1 cellular context compared by ENCODE assay signal in the genomic region with DNA sequence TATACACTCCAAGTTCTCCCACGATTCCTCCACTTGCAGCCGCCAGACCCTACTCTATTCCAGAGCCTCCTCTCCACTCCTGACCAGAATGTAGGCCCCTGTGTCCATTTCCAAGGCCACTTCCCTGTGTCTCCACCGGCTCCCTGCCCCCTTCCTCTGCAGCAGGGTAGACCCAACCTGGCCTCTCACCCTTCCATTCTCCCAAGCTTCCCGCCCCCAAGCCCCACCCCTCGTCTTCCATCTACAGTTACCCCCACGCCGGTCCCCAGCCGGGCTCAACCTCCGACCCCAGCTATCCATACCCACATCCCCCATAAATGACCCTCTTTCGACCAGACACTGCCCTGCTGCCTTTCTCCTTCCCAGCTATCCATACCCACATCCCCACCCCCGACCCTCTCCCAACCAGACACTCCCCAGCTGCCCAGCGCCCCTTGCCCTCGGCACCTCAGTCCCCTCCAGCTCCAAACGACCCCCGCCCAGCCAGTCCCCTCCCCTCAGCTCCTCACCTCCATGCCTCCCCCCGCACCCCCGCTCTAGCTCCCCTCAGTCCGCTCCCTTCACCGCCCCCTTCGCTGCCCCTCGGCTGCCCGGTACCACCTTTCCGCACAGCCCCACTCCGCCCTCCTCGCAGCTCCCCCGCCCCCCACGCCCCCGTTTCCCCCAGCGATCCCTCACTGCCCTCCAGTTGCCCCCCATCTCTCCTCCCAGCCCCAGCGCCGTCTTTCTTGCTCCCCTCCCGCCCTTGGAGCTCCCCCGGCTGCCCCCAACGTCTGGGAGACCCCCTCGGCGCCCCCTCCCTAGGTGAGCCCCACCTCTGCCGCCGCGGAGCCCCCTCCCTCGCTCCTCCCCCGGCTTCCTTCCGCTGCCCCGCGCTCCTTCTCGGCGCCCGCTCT.
TF ChIP-seq lines count a peak whose summit lies in the region.

No MANE protein-coding gene starts in this region.

TF ChIP-seq in GM23338, 12 proteins besides CTCF, POLR2A, EP300 and RAD21 (continued from another document):
- TF ChIP-seq, protein P1, sequence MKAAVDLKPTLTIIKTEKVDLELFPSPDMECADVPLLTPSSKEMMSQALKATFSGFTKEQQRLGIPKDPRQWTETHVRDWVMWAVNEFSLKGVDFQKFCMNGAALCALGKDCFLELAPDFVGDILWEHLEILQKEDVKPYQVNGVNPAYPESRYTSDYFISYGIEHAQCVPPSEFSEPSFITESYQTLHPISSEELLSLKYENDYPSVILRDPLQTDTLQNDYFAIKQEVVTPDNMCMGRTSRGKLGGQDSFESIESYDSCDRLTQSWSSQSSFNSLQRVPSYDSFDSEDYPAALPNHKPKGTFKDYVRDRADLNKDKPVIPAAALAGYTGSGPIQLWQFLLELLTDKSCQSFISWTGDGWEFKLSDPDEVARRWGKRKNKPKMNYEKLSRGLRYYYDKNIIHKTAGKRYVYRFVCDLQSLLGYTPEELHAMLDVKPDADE (IDR thresholded peaks at IDR 0.05): no peak
- TF ChIP-seq, protein P2, sequence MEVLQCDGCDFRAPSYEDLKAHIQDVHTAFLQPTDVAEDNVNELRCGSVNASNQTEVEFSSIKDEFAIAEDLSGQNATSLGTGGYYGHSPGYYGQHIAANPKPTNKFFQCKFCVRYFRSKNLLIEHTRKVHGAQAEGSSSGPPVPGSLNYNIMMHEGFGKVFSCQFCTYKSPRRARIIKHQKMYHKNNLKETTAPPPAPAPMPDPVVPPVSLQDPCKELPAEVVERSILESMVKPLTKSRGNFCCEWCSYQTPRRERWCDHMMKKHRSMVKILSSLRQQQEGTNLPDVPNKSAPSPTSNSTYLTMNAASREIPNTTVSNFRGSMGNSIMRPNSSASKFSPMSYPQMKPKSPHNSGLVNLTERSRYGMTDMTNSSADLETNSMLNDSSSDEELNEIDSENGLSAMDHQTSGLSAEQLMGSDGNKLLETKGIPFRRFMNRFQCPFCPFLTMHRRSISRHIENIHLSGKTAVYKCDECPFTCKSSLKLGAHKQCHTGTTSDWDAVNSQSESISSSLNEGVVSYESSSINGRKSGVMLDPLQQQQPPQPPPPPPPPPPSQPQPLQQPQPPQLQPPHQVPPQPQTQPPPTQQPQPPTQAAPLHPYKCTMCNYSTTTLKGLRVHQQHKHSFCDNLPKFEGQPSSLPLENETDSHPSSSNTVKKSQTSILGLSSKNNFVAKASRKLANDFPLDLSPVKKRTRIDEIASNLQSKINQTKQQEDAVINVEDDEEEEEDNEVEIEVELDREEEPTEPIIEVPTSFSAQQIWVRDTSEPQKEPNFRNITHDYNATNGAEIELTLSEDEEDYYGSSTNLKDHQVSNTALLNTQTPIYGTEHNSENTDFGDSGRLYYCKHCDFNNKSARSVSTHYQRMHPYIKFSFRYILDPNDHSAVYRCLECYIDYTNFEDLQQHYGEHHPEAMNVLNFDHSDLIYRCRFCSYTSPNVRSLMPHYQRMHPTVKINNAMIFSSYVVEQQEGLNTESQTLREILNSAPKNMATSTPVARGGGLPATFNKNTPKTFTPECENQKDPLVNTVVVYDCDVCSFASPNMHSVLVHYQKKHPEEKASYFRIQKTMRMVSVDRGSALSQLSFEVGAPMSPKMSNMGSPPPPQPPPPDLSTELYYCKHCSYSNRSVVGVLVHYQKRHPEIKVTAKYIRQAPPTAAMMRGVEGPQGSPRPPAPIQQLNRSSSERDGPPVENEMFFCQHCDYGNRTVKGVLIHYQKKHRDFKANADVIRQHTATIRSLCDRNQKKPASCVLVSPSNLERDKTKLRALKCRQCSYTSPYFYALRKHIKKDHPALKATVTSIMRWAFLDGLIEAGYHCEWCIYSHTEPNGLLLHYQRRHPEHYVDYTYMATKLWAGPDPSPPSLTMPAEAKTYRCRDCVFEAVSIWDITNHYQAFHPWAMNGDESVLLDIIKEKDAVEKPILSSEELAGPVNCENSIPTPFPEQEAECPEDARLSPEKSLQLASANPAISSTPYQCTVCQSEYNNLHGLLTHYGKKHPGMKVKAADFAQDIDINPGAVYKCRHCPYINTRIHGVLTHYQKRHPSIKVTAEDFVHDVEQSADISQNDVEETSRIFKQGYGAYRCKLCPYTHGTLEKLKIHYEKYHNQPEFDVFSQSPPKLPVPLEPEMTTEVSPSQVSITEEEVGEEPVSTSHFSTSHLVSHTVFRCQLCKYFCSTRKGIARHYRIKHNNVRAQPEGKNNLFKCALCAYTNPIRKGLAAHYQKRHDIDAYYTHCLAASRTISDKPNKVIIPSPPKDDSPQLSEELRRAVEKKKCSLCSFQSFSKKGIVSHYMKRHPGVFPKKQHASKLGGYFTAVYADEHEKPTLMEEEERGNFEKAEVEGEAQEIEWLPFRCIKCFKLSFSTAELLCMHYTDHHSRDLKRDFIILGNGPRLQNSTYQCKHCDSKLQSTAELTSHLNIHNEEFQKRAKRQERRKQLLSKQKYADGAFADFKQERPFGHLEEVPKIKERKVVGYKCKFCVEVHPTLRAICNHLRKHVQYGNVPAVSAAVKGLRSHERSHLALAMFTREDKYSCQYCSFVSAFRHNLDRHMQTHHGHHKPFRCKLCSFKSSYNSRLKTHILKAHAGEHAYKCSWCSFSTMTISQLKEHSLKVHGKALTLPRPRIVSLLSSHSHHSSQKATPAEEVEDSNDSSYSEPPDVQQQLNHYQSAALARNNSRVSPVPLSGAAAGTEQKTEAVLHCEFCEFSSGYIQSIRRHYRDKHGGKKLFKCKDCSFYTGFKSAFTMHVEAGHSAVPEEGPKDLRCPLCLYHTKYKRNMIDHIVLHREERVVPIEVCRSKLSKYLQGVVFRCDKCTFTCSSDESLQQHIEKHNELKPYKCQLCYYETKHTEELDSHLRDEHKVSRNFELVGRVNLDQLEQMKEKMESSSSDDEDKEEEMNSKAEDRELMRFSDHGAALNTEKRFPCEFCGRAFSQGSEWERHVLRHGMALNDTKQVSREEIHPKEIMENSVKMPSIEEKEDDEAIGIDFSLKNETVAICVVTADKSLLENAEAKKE (CRISPR knock-in tag; IDR thresholded peaks at IDR 0.05): no peak
- TF ChIP-seq ZNF114 (CRISPR knock-in tag; IDR thresholded peaks at IDR 0.05): no peak
TF ChIP-seq in GM23338: peak in this region for 0.
